9 cellular contexts compared by ENCODE assay signal in the genomic region with DNA sequence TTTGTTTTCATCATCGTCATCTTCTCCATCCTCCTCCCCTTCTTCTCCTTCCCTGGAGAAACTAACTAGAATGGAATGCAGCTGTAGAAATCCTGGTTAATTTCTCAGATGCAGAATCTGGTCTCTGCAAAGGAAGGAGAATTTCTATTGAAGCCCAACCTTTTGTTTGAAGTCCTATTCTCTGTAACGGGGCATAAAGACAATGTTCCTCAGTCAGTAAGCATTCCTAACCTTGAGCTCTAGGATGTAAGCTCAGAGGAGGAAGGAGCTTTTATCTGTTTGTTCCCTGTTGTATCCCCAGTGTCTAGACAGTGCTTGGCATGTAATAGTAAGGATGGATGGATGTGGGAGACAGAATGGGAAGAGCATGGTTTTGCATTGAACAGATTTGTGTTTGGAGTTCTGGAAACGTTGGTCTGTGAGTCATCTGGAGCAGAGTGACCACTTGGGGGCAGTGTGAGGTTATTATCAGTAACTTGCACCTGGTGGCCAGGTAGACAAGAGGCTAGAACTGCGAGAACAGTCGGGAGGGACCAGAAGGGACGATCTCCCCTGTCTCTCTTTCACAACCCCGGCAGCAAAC.
DNase-seq lines count a peak whose midpoint lies in the region; ATAC-seq and TF ChIP-seq lines count a peak whose summit lies in the region.
"Had no signal": no experiment of that assay in that cellular context is flagged by ENCODE, and none has a peak within 500 bp of the region (broad histone marks: within the 10 kb centered on the region; RNA-seq: fewer than 3 reads in every experiment).

No MANE protein-coding gene starts in this region.

- H3K9me3 ChIP-seq in fibroblast of lung (ENCODE audit: control insufficient read depth, insufficient read depth, low read depth, low read length): no peaks in the 10 kb centered on the region
- H3K9me3 ChIP-seq: tibial nerve had no signal

- TF ChIP-seq POLR2A in lower leg skin (IDR thresholded peaks at IDR 0.05): no peak

- CTCF ChIA-PET in HEK293T (lab: Yijun Ruan, JAX): interaction anchor here (1.6 kb wide), 1 partner anchor 244 kb away, joined by 3 read pairs; no protein-coding TSS in a partner anchor

- WGBS in lower leg skin, 2 donors: 42 to 46% methylated on average over 7 of the region's 7 CpGs

- no peak overlapping the region for H3K9ac ChIP-seq in fibroblast of lung (ENCODE audit: insufficient read depth, low read length)

- no peaks in the 10 kb centered on the region for H3K27me3 ChIP-seq in fibroblast of lung (ENCODE audit: control insufficient read depth, insufficient read depth, low read length)
- H3K27me3 ChIP-seq: tibial nerve had no signal

- H3K4me3 ChIP-seq in fibroblast of lung (replicated peaks in 1 of 4; ENCODE audit: control extremely low read depth in 1 of 4, insufficient read depth in 1 of 4, low read depth in 3 of 4, low read length in 4 of 4) (no peak overlapping the region), lower leg skin (ENCODE audit: low read depth, poor library complexity, severe bottlenecking) (no peak overlapping the region)
- H3K4me3 ChIP-seq: tibial nerve had no signal

- no peaks in the 10 kb centered on the region for H3K79me2 ChIP-seq in fibroblast of lung (ENCODE audit: control insufficient read depth, insufficient read depth, low read length)

- DNase-seq in COR-L47 (lab: John Stamatoyannopoulos, UW): peak; percentile 61
- DNase-seq in HEK293T (ENCODE audit: extremely low spot score): peak; percentile 32
- DNase-seq in RPMI7951 (ENCODE audit: low read depth): peak; percentile 65
- peak; percentile 20 to 78 for DNase-seq in fibroblast of lung (ENCODE audit: low read depth in 2 of 2)
- DNase-seq in stimulated activated CD4-positive, alpha-beta T cell treated with anti-CD3 and anti-CD28 coated beads, Interleukin-1b, Interleukin-23, amount 100 ng/mL, for 4 hours (ENCODE audit: low read depth in 2 of 2): peak; percentile 3 to 10
- no peak for DNase-seq in lower leg skin (ENCODE audit: low spot score in 2 of 2)
- DNase-seq in cortex of kidney (lab: John Stamatoyannopoulos, UW): no peak

- no peak overlapping the region for H2AFZ ChIP-seq in fibroblast of lung (ENCODE audit: low read length)

- ATAC-seq in HG02981 (IDR thresholded peaks at IDR 0.05; ENCODE audit: unreplicated experiment): no peak

- H3K27ac ChIP-seq in fibroblast of lung (ENCODE audit: insufficient read depth, low read length): no peak overlapping the region
- H3K27ac ChIP-seq: tibial nerve had no signal

- peaks cover 6% of the 10 kb centered on the region for H3K4me1 ChIP-seq in fibroblast of lung (ENCODE audit: control insufficient read depth, extremely low read depth, insufficient read depth, low read length)

- H3K36me3 ChIP-seq in fibroblast of lung (ENCODE audit: control insufficient read depth, insufficient read depth, low read length): no peaks in the 10 kb centered on the region
- H3K36me3 ChIP-seq: tibial nerve had no signal

- peak overlapping the region; percentile 17 for H3K4me2 ChIP-seq in fibroblast of lung (ENCODE audit: extremely low read depth, insufficient read depth, low read length)

- TF ChIP-seq CTCF in fibroblast of lung (conservative IDR thresholded peaks at IDR 0.05 in 1 of 2, IDR thresholded peaks at IDR 0.05 in 1 of 2; ENCODE audit: low read depth in 1 of 2, low read length in 2 of 2) (peak; percentile 20 to 37), lower leg skin (IDR thresholded peaks at IDR 0.05) (no peak)

- POLR2A ChIA-PET in HEK293T (lab: Yijun Ruan, JAX): no interaction called here

- intact Hi-C loops in lower leg skin (cut with DNase I; ENCODE audit: low total_unique reads): no loop called here

- H4K20me1 ChIP-seq in fibroblast of lung (ENCODE audit: control insufficient read depth, extremely low read depth, insufficient read depth, low read length): no peaks in the 10 kb centered on the region

TF ChIP-seq in HEK293T, 16 proteins besides CTCF, POLR2A, EP300 and RAD21:
- TF ChIP-seq NFRKB (IDR thresholded peaks at IDR 0.05) (no peak), ARNT (IDR thresholded peaks at IDR 0.05) (no peak), CTBP1 (IDR thresholded peaks at IDR 0.05; ENCODE audit: borderline replicate concordance) (no peak), ELF4 (IDR thresholded peaks at IDR 0.05) (no peak), FOXK2 (IDR thresholded peaks at IDR 0.05) (no peak), FOXM1 (IDR thresholded peaks at IDR 0.05; ENCODE audit: borderline replicate concordance) (no peak), BHLHE40 (IDR thresholded peaks at IDR 0.05; ENCODE audit: borderline replicate concordance) (no peak), HDGF (IDR thresholded peaks at IDR 0.05; ENCODE audit: borderline replicate concordance) (no peak), LEF1 (IDR thresholded peaks at IDR 0.05; ENCODE audit: borderline replicate concordance) (no peak), TARDBP (IDR thresholded peaks at IDR 0.05) (no peak), FOXA1 (IDR thresholded peaks at IDR 0.05) (no peak), SUZ12 (IDR thresholded peaks at IDR 0.05) (no peak), SP1 (IDR thresholded peaks at IDR 0.05) (no peak), ZNF384 (IDR thresholded peaks at IDR 0.05) (no peak), L3MBTL2 (conservative IDR thresholded peaks at IDR 0.05) (no peak)
- TF ChIP-seq, protein P1, sequence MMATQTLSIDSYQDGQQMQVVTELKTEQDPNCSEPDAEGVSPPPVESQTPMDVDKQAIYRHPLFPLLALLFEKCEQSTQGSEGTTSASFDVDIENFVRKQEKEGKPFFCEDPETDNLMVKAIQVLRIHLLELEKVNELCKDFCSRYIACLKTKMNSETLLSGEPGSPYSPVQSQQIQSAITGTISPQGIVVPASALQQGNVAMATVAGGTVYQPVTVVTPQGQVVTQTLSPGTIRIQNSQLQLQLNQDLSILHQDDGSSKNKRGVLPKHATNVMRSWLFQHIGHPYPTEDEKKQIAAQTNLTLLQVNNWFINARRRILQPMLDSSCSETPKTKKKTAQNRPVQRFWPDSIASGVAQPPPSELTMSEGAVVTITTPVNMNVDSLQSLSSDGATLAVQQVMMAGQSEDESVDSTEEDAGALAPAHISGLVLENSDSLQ (IDR thresholded peaks at IDR 0.05): no peak

Comparison
In these comparisons a context has a peak if more than half of its experiments do, and no peak if none do; other contexts are left out.
1. DNase-seq: peak in COR-L47 (single experiment), HEK293T (single experiment), RPMI7951 (single experiment), fibroblast of lung (2 of 2) and stimulated activated CD4-positive, alpha-beta T cell treated with anti-CD3 and anti-CD28 coated beads, Interleukin-1b, Interleukin-23, amount 100 ng/mL, for 4 hours (2 of 2); none in lower leg skin (0 of 2) and cortex of kidney (single experiment).
2. CTCF ChIP-seq: peak in fibroblast of lung (2 of 2); none in lower leg skin (0 of 3).